8 cellular contexts compared by ENCODE assay signal in the genomic region with DNA sequence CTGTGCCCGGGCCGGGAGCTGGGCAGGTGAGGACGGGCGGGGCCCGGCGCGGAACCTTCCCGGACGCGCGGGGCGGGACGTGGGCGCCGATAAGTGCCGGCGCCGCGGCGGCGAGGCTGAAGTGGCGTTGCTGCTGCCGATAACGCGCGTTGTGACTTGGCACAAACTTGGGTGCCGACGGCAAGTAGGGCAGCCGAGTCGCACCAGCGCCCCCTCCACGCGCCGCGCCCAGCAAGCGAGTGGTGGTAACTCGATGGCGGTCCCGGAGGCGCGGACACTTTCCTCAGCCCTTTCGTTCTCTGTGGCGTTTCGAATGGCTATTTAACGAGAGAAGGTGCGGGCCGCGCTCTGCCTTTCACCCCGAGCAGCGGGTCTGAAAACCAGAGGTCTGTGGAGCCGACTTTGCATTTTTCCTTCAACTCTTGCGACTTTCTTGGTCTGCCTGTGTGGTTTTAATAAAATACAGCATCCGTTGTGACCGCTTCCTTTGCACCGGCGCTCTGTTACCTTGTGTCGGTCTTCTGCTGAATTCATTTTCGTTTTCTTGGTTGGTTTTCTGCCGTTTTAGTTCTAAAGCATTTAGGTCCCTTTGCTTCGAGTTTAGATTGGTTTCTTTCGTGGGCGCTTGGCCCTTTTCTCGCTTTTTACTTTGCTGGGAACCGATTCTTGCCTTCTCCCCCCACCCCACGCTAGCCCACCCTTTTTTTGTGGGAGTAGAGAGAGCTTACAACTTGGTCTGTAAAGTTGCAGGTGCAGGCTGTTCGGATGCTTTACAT. TPM values are rescaled to one million over a fixed set of nuclear protein-coding genes. Genes with fewer than 3 reads are reported as not detected.
DNase-seq lines count a peak whose midpoint lies in the region; ATAC-seq and TF ChIP-seq lines count a peak whose summit lies in the region.

No MANE protein-coding gene starts in this region.

- H3K4me1 ChIP-seq in DND-41 (ENCODE audit: insufficient read depth, low read length): peaks cover 57% of the 10 kb centered on the region

- H3K27me3 ChIP-seq in DND-41 (ENCODE audit: insufficient read depth, low read length, poor library complexity): no peaks in the 10 kb centered on the region

- no peak for TF ChIP-seq RAD21 in Ishikawa (IDR thresholded peaks at IDR 0.05; ENCODE audit: low read depth)

- H3K27ac ChIP-seq in DND-41 (ENCODE audit: low read length) (peak overlapping the region; percentile 97), angular gyrus (ENCODE audit: low read depth, low read length) (peak overlapping the region; percentile 70)

- peak overlapping the region; percentile 96 for H3K9ac ChIP-seq in DND-41 (ENCODE audit: low read depth, low read length)

- intact Hi-C loops in sciatic nerve (cut with DNase I): loop anchor here (5.0 kb wide), 1 partner anchor 124 kb away; no protein-coding TSS in a partner anchor

- peak overlapping the region; percentile 61 for H2AFZ ChIP-seq in DND-41 (ENCODE audit: low read depth, low read length)

- H4K20me1 ChIP-seq in DND-41 (ENCODE audit: insufficient read depth, low read length): peaks cover 51% of the 10 kb centered on the region

- peak; percentile 37 for TF ChIP-seq CTCF in DND-41 (IDR thresholded peaks at IDR 0.05; ENCODE audit: borderline replicate concordance, extremely low read depth, low read length, poor library complexity, severe bottlenecking)

- peak overlapping the region; percentile 71 for H3K4me2 ChIP-seq in DND-41 (ENCODE audit: insufficient read depth, low read length)

- TF ChIP-seq EP300 in Ishikawa (IDR thresholded peaks at IDR 0.05; ENCODE audit: borderline replicate concordance): no peak

- H3K9me3 ChIP-seq in DND-41 (ENCODE audit: insufficient read depth, low read length, severe bottlenecking): no peaks in the 10 kb centered on the region

- DNase-seq in DND-41 (peak; percentile 79), T follicular helper cell (ENCODE audit: low read depth) (peak; percentile 59), hippocampal formation (lab: John Stamatoyannopoulos, UW) (peak; percentile 58 to 60), sciatic nerve (ENCODE audit: low spot score) (peak; percentile 83), HPDE6-E6E7 (ENCODE audit: extremely low spot score) (no peak)

- H3K36me3 ChIP-seq in DND-41 (ENCODE audit: insufficient read depth, low read length): peaks cover 10% of the 10 kb centered on the region

- ATAC-seq in DND-41 (ENCODE audit: insufficient read depth, low read depth) (peak; percentile 65), GM21576 (IDR thresholded peaks at IDR 0.05; ENCODE audit: unreplicated experiment) (peak; percentile 20), sciatic nerve (peak; percentile 23)

- peaks cover 59% of the 10 kb centered on the region for H3K79me2 ChIP-seq in DND-41 (ENCODE audit: insufficient read depth, low read length)

- H3K4me3 ChIP-seq in DND-41 (ENCODE audit: low read depth in 1 of 2, low read length in 2 of 2): peak overlapping the region; percentile 66 to 83

TF ChIP-seq in Ishikawa, 13 proteins besides CTCF, POLR2A, EP300 and RAD21:
- TF ChIP-seq CEBPB (IDR thresholded peaks at IDR 0.05): no peak
- no peak for TF ChIP-seq TAF1 (IDR thresholded peaks at IDR 0.05; ENCODE audit: low read depth)
- 0 out of 2 replicates have a peak, but pooled peaks have one; percentile 21 for TF ChIP-seq TEAD4 (IDR thresholded peaks at IDR 0.05)
- TF ChIP-seq, protein P1, sequence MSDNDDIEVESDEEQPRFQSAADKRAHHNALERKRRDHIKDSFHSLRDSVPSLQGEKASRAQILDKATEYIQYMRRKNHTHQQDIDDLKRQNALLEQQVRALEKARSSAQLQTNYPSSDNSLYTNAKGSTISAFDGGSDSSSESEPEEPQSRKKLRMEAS (IDR thresholded peaks at IDR 0.05): peak; percentile 76
- no peak for TF ChIP-seq TCF12 (IDR thresholded peaks at IDR 0.05; ENCODE audit: low read depth)
- TF ChIP-seq REST (IDR thresholded peaks at IDR 0.05; ENCODE audit: low read depth): no peak
- TF ChIP-seq ZBTB7A (IDR thresholded peaks at IDR 0.05; ENCODE audit: low read depth): peak; percentile 69; the same call in 1 of the 2 replicates
- no peak for TF ChIP-seq FOXM1 (IDR thresholded peaks at IDR 0.05; ENCODE audit: borderline replicate concordance, low read depth)
- 0 out of 2 replicates have a peak, but pooled peaks have one; percentile 15 for TF ChIP-seq YY1 (IDR thresholded peaks at IDR 0.05; ENCODE audit: low read depth)
- TF ChIP-seq EGR1 (IDR thresholded peaks at IDR 0.05): no peak
- TF ChIP-seq CREB1 (IDR thresholded peaks at IDR 0.05; ENCODE audit: low read depth): no peak
- TF ChIP-seq NFIC (IDR thresholded peaks at IDR 0.05): no peak
- TF ChIP-seq, protein P2, sequence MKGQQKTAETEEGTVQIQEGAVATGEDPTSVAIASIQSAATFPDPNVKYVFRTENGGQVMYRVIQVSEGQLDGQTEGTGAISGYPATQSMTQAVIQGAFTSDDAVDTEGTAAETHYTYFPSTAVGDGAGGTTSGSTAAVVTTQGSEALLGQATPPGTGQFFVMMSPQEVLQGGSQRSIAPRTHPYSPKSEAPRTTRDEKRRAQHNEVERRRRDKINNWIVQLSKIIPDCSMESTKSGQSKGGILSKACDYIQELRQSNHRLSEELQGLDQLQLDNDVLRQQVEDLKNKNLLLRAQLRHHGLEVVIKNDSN (IDR thresholded peaks at IDR 0.05): peak; percentile 16; the same call in 1 of the 2 replicates

RNA-seq across cellular contexts. Expression of gene STK17A, which starts 0.7 kb away (rescaled TPM):
- 19.3 TPM for total RNA-seq in sciatic nerve
